34 cellular contexts compared by ENCODE assay signal in genomic region chr2:2728635-2729034, GRCh38.
"Had no signal": no experiment of that assay in that cellular context is flagged by ENCODE, and none has a peak within 500 bp of the region (broad histone marks: within the 10 kb centered on the region; RNA-seq: fewer than 3 reads in every experiment).

No MANE protein-coding gene starts in this region.

- H3K4me1 Mint-ChIP-seq: activated naive CD4-positive, alpha-beta T cell treated with anti-CD3 and anti-CD28 coated beads, Interleukin-2, amount 10 ng/mL, durations not matched to agents 7 days and 5 days; activated naive CD4-positive, alpha-beta T cell treated with anti-CD3 and anti-CD28 coated beads, Interleukin-2, amount 50 U/mL, for 24 hours; activated naive CD8-positive, alpha-beta T cell treated with anti-CD3 and anti-CD28 coated beads for 36 hours; activated naive CD8-positive, alpha-beta T cell treated with anti-CD3 and anti-CD28 coated beads, Interleukin-2, amount 10 ng/mL, durations not matched to agents 7 days and 5 days; activated naive CD8-positive, alpha-beta T cell treated with anti-CD3 and anti-CD28 coated beads, Interleukin-2, amount 50 U/mL, for 24 hours; activated T-helper 17 cell treated with anti-CD3 and anti-CD28 coated beads, Interleukin-2, amount 50 U/mL, for 72 hours; central memory CD8-positive, alpha-beta T cell had no signal

- DNase-seq: activated effector memory CD4-positive, alpha-beta T cell treated with anti-CD3 and anti-CD28 coated beads, Interleukin-2, amount 50 U/mL, for 16 hours; activated effector memory CD4-positive, alpha-beta T cell treated with Interleukin-2 at 50 U/mL for 16 hours; activated gamma-delta T cell; activated gamma-delta T cell treated with Interleukin-2 at 50 U/mL for 16 hours; activated naive CD4-positive, alpha-beta T cell; activated naive CD4-positive, alpha-beta T cell treated with anti-CD3 and anti-CD28 coated beads for 36 hours; activated naive CD4-positive, alpha-beta T cell treated with anti-CD3 and anti-CD28 coated beads, Interleukin-2, amount 10 ng/mL, durations not matched to agents 7 days and 5 days; activated naive CD4-positive, alpha-beta T cell treated with anti-CD3 and anti-CD28 coated beads, Interleukin-2, amount 50 U/mL, for 16 hours; activated naive CD4-positive, alpha-beta T cell treated with Interleukin-2 at 50 U/mL for 16 hours; activated naive CD8-positive, alpha-beta T cell treated with anti-CD3 and anti-CD28 coated beads for 36 hours; activated naive CD8-positive, alpha-beta T cell treated with anti-CD3 and anti-CD28 coated beads, Interleukin-2, amount 10 ng/mL, durations not matched to agents 7 days and 5 days; activated naive CD8-positive, alpha-beta T cell treated with anti-CD3 and anti-CD28 coated beads, Interleukin-2, amount 50 U/mL, for 24 hours; activated T-cell treated with anti-CD3 and anti-CD28 coated beads, Interleukin-2, amount 50 U/mL, for 24 hours; activated T-cell treated with anti-CD3 and anti-CD28 coated beads, Interleukin-2, amount 50 U/mL, for 4 hours; activated T-cell treated with anti-CD3 and anti-CD28 coated beads, Interleukin-2, amount 50 U/mL, for 48 hours; activated T-cell treated with anti-CD3 and anti-CD28 coated beads, Interleukin-2, amount 50 U/mL, for 72 hours; adrenal gland; amniotic stem cell; amygdala; body of pancreas; brain microvascular endothelial cell; caudate nucleus; central memory CD4-positive, alpha-beta T cell; cerebellar nuclear complex had no signal

- H3K9me3 Mint-ChIP-seq: activated naive CD4-positive, alpha-beta T cell treated with anti-CD3 and anti-CD28 coated beads for 36 hours; activated naive CD4-positive, alpha-beta T cell treated with anti-CD3 and anti-CD28 coated beads, Interleukin-2, amount 10 ng/mL, durations not matched to agents 7 days and 5 days; activated naive CD4-positive, alpha-beta T cell treated with anti-CD3 and anti-CD28 coated beads, Interleukin-2, amount 50 U/mL, for 24 hours; activated naive CD4-positive, alpha-beta T cell treated with anti-CD3 and anti-CD28 coated beads, Interleukin-2, amount 50 U/mL, for 72 hours; activated naive CD8-positive, alpha-beta T cell treated with anti-CD3 and anti-CD28 coated beads for 36 hours; activated naive CD8-positive, alpha-beta T cell treated with anti-CD3 and anti-CD28 coated beads, Interleukin-2, amount 10 ng/mL, durations not matched to agents 7 days and 5 days; activated naive CD8-positive, alpha-beta T cell treated with anti-CD3 and anti-CD28 coated beads, Interleukin-2, amount 50 U/mL, for 24 hours; activated T-cell treated with anti-CD3 and anti-CD28 coated beads, Interleukin-2, amount 50 U/mL, for 24 hours; activated T-cell treated with anti-CD3 and anti-CD28 coated beads, Interleukin-2, amount 50 U/mL, for 4 hours; activated T-cell treated with anti-CD3 and anti-CD28 coated beads, Interleukin-2, amount 50 U/mL, for 72 hours; activated T-helper 1 cell treated with anti-CD3 and anti-CD28 coated beads, Interleukin-12 subunit alpha, Interleukin-12 subunit beta, Interleukin-2, Interleukin-4 antibody, amounts not matched to agents 30 ng/mL and 10 ng/mL and 1 ng/mL, durations not matched to agents 14 hours and 24 hours and 36 hours; activated T-helper 17 cell treated with anti-CD3 and anti-CD28 coated beads, Interleukin-2, amount 50 U/mL, for 72 hours; brain; central memory CD8-positive, alpha-beta T cell had no signal

- H3K36me3 Mint-ChIP-seq: activated naive CD4-positive, alpha-beta T cell treated with anti-CD3 and anti-CD28 coated beads, Interleukin-2, amount 10 ng/mL, durations not matched to agents 7 days and 5 days; activated naive CD4-positive, alpha-beta T cell treated with anti-CD3 and anti-CD28 coated beads, Interleukin-2, amount 50 U/mL, for 24 hours; activated naive CD4-positive, alpha-beta T cell treated with anti-CD3 and anti-CD28 coated beads, Interleukin-2, amount 50 U/mL, for 72 hours; activated naive CD8-positive, alpha-beta T cell; activated naive CD8-positive, alpha-beta T cell treated with anti-CD3 and anti-CD28 coated beads for 36 hours; activated naive CD8-positive, alpha-beta T cell treated with anti-CD3 and anti-CD28 coated beads, Interleukin-2, amount 10 ng/mL, durations not matched to agents 7 days and 5 days; brain had no signal

- H3K36me3 ChIP-seq: adrenal gland, ascending aorta, brain microvascular endothelial cell, breast epithelium, cardiac muscle cell had no signal

- H3K27ac Mint-ChIP-seq: activated naive CD4-positive, alpha-beta T cell treated with anti-CD3 and anti-CD28 coated beads for 36 hours; activated naive CD4-positive, alpha-beta T cell treated with anti-CD3 and anti-CD28 coated beads, Interleukin-2, amount 10 ng/mL, durations not matched to agents 7 days and 5 days; activated naive CD4-positive, alpha-beta T cell treated with anti-CD3 and anti-CD28 coated beads, Interleukin-2, amount 50 U/mL, for 24 hours; activated naive CD4-positive, alpha-beta T cell treated with anti-CD3 and anti-CD28 coated beads, Interleukin-2, amount 50 U/mL, for 72 hours; activated naive CD8-positive, alpha-beta T cell; activated naive CD8-positive, alpha-beta T cell treated with anti-CD3 and anti-CD28 coated beads for 36 hours; activated naive CD8-positive, alpha-beta T cell treated with anti-CD3 and anti-CD28 coated beads, Interleukin-2, amount 10 ng/mL, durations not matched to agents 7 days and 5 days; activated naive CD8-positive, alpha-beta T cell treated with anti-CD3 and anti-CD28 coated beads, Interleukin-2, amount 50 U/mL, for 24 hours; activated T-cell treated with anti-CD3 and anti-CD28 coated beads, Interleukin-2, amount 50 U/mL, for 24 hours; activated T-cell treated with anti-CD3 and anti-CD28 coated beads, Interleukin-2, amount 50 U/mL, for 72 hours; activated T-helper 1 cell treated with anti-CD3 and anti-CD28 coated beads, Interleukin-12 subunit alpha, Interleukin-12 subunit beta, Interleukin-2, Interleukin-4 antibody, amounts not matched to agents 30 ng/mL and 10 ng/mL and 1 ng/mL, durations not matched to agents 14 hours and 24 hours and 36 hours; activated T-helper 17 cell treated with anti-CD3 and anti-CD28 coated beads, Interleukin-2, amount 50 U/mL, for 72 hours had no signal

- H3K27ac ChIP-seq: adrenal gland, ascending aorta, body of pancreas, brain microvascular endothelial cell, breast epithelium, cardiac muscle cell had no signal

- H3K4me1 ChIP-seq: adrenal gland, ascending aorta, body of pancreas, breast epithelium had no signal

- H3K27me3 Mint-ChIP-seq: activated naive CD4-positive, alpha-beta T cell treated with anti-CD3 and anti-CD28 coated beads, Interleukin-2, amount 10 ng/mL, durations not matched to agents 7 days and 5 days; activated naive CD8-positive, alpha-beta T cell; activated naive CD8-positive, alpha-beta T cell treated with anti-CD3 and anti-CD28 coated beads for 36 hours; activated naive CD8-positive, alpha-beta T cell treated with anti-CD3 and anti-CD28 coated beads, Interleukin-2, amount 10 ng/mL, durations not matched to agents 7 days and 5 days; activated naive CD8-positive, alpha-beta T cell treated with anti-CD3 and anti-CD28 coated beads, Interleukin-2, amount 50 U/mL, for 24 hours; activated T-cell treated with anti-CD3 and anti-CD28 coated beads, Interleukin-2, amount 50 U/mL, for 24 hours; brain; central memory CD8-positive, alpha-beta T cell had no signal

- H3K27me3 ChIP-seq: adrenal gland, ascending aorta, body of pancreas, brain microvascular endothelial cell, cardiac muscle cell had no signal

- H3K4me3 ChIP-seq: adrenal gland, ascending aorta, body of pancreas, breast epithelium, cardiac muscle cell had no signal

- ATAC-seq: activated naive CD4-positive, alpha-beta T cell treated with anti-CD3 and anti-CD28 coated beads, Interleukin-2, amount 50 U/mL, for 72 hours; activated naive CD8-positive, alpha-beta T cell treated with anti-CD3 and anti-CD28 coated beads, Interleukin-2, amount 50 U/mL, for 24 hours; activated T-cell treated with anti-CD3 and anti-CD28 coated beads, Interleukin-2, amount 50 U/mL, for 4 hours; activated T-cell treated with anti-CD3 and anti-CD28 coated beads, Interleukin-2, amount 50 U/mL, for 72 hours; activated T-helper 17 cell treated with anti-CD3 and anti-CD28 coated beads, Interleukin-2, amount 50 U/mL, for 72 hours; body of pancreas had no signal

- H3K4me3 Mint-ChIP-seq: activated naive CD4-positive, alpha-beta T cell treated with anti-CD3 and anti-CD28 coated beads for 36 hours; activated naive CD4-positive, alpha-beta T cell treated with anti-CD3 and anti-CD28 coated beads, Interleukin-2, amount 10 ng/mL, durations not matched to agents 7 days and 5 days; activated naive CD4-positive, alpha-beta T cell treated with anti-CD3 and anti-CD28 coated beads, Interleukin-2, amount 50 U/mL, for 24 hours; activated naive CD8-positive, alpha-beta T cell; activated naive CD8-positive, alpha-beta T cell treated with anti-CD3 and anti-CD28 coated beads for 36 hours; activated naive CD8-positive, alpha-beta T cell treated with anti-CD3 and anti-CD28 coated beads, Interleukin-2, amount 10 ng/mL, durations not matched to agents 7 days and 5 days; activated naive CD8-positive, alpha-beta T cell treated with anti-CD3 and anti-CD28 coated beads, Interleukin-2, amount 50 U/mL, for 24 hours; activated T-cell treated with anti-CD3 and anti-CD28 coated beads, Interleukin-2, amount 50 U/mL, for 24 hours; activated T-cell treated with anti-CD3 and anti-CD28 coated beads, Interleukin-2, amount 50 U/mL, for 4 hours; activated T-cell treated with anti-CD3 and anti-CD28 coated beads, Interleukin-2, amount 50 U/mL, for 72 hours; activated T-helper 1 cell treated with anti-CD3 and anti-CD28 coated beads, Interleukin-12 subunit alpha, Interleukin-12 subunit beta, Interleukin-2, Interleukin-4 antibody, amounts not matched to agents 30 ng/mL and 10 ng/mL and 1 ng/mL, durations not matched to agents 14 hours and 24 hours and 36 hours; activated T-helper 17 cell treated with anti-CD3 and anti-CD28 coated beads, Interleukin-2, amount 50 U/mL, for 72 hours; brain; central memory CD8-positive, alpha-beta T cell had no signal
